Comparison of ENCODE assay signal across 34 cellular contexts in genomic region chr7:72072901-72073300, GRCh38.
"Had no signal": no experiment of that assay in that cellular context is flagged by ENCODE, and none has a peak within 500 bp of the region (broad histone marks: within the 10 kb centered on the region; RNA-seq: fewer than 3 reads in every experiment).

No MANE protein-coding gene starts in this region.

- H3K9me3 ChIP-seq: adrenal gland had no signal

- DNase-seq: activated CD4-positive, alpha-beta memory T cell treated with anti-CD3 and anti-CD28 coated beads for 36 hours; activated CD4-positive, alpha-beta T cell treated with anti-CD3 and anti-CD28 coated beads for 1 hour; activated CD4-positive, alpha-beta T cell treated with anti-CD3 and anti-CD28 coated beads for 4 hours; activated CD4-positive, alpha-beta T cell treated with anti-CD3 and anti-CD28 coated beads, Interleukin-2, amount 10 ng/mL, durations not matched to agents 24 days and 14 days; activated CD4-positive, alpha-beta T cell treated with anti-CD3 and anti-CD28 coated beads, Interleukin-2, amount 50 U/mL, for 1 hour; activated CD4-positive, alpha-beta T cell treated with anti-CD3 and anti-CD28 coated beads, Interleukin-2, amount 50 U/mL, for 4 hours; activated CD4-positive, CD25-positive, alpha-beta regulatory T cell; activated CD8-positive, alpha-beta memory T cell treated with anti-CD3 and anti-CD28 coated beads, Interleukin-2, amount 50 U/mL, for 4 hours; activated CD8-positive, alpha-beta T cell treated with anti-CD3 and anti-CD28 coated beads for 36 hours; activated effector memory CD4-positive, alpha-beta T cell treated with anti-CD3 and anti-CD28 coated beads, Interleukin-2, amount 50 U/mL, for 16 hours; activated gamma-delta T cell treated with Interleukin-2 at 50 U/mL for 16 hours; activated naive CD4-positive, alpha-beta T cell; activated naive CD4-positive, alpha-beta T cell treated with anti-CD3 and anti-CD28 coated beads for 36 hours; activated naive CD4-positive, alpha-beta T cell treated with anti-CD3 and anti-CD28 coated beads, Interleukin-2, amount 50 U/mL, for 16 hours; activated naive CD8-positive, alpha-beta T cell treated with anti-CD3 and anti-CD28 coated beads for 36 hours; activated T-cell treated with anti-CD3 and anti-CD28 coated beads for 4 hours; activated T-cell treated with anti-CD3 and anti-CD28 coated beads, Interleukin-2, amount 50 U/mL, for 1 hour; activated T-cell treated with anti-CD3 and anti-CD28 coated beads, Interleukin-2, amount 50 U/mL, for 4 hours; activated T-cell treated with anti-CD3 and anti-CD28 coated beads, Interleukin-2, amount 50 U/mL, for 72 hours; adrenal gland; amniotic stem cell; aorta; body of pancreas; brain microvascular endothelial cell; central memory CD4-positive, alpha-beta T cell; T-helper 1 cell; T-helper 2 cell; T-helper 9 cell; WERI-Rb-1 had no signal

- ATAC-seq: activated CD4-positive, CD25-positive, alpha-beta regulatory T cell treated with anti-CD3 and anti-CD28 coated beads, Interleukin-2, amount 50 U/mL, for 24 hours; activated CD8-positive, alpha-beta T cell treated with anti-CD3 and anti-CD28 coated beads for 36 hours; activated naive CD4-positive, alpha-beta T cell treated with anti-CD3 and anti-CD28 coated beads, Interleukin-2, amount 50 U/mL, for 72 hours; activated T-cell treated with anti-CD3 and anti-CD28 coated beads, Interleukin-2, amount 50 U/mL, for 4 hours; activated T-cell treated with anti-CD3 and anti-CD28 coated beads, Interleukin-2, amount 50 U/mL, for 72 hours; activated T-helper 17 cell treated with anti-CD3 and anti-CD28 coated beads, Interleukin-2, amount 50 U/mL, for 72 hours; body of pancreas; WTC11 had no signal

- H3K36me3 ChIP-seq: adrenal gland, brain microvascular endothelial cell, breast epithelium, WERI-Rb-1 had no signal

- H3K27me3 ChIP-seq: adrenal gland, body of pancreas, brain microvascular endothelial cell, breast epithelium had no signal

- H3K27ac ChIP-seq: adrenal gland, body of pancreas, brain microvascular endothelial cell, breast epithelium, WERI-Rb-1 had no signal

- H3K4me3 ChIP-seq: adrenal gland, body of pancreas, breast epithelium had no signal

- H3K4me1 ChIP-seq: adrenal gland, body of pancreas, breast epithelium had no signal
